ENCODE assay signal across 1 cellular context in the genomic region with DNA sequence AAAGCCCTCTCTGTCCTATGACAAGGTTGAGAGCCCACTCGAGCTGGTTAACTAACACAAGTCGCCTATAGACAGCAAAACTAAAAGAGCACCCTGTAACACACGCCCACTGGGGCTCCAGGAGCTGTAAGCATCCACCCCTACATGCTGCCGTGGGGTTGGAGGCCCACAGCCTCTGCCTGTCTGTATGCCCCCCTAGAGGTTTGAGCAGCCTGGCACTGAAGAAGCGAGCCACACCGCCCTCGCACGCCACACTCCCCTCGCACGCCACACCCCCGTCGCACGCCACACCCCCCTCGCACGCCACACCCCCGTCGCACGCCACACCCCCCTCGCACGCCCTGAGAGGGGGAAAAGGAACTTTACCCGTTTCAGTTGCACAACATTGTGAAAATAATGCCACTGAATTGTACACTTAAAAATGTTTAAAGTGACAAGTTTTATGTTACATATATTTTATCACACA.
A peak's percentile ranks its signal among the peaks of the same experiment; 100 is the strongest.
TF ChIP-seq lines count a peak whose summit lies in the region.

No MANE protein-coding gene starts in this region.

TF ChIP-seq in HepG2, 621 proteins besides CTCF, POLR2A, EP300 and RAD21 (continues in another document):
- TF ChIP-seq ZNF530 (CRISPR knock-in tag; IDR thresholded peaks at IDR 0.05; ENCODE audit: low read depth) (no peak), ZNF839 (CRISPR knock-in tag; IDR thresholded peaks at IDR 0.05; ENCODE audit: borderline replicate concordance) (no peak), MTF2 (CRISPR knock-in tag; IDR thresholded peaks at IDR 0.05; ENCODE audit: borderline replicate concordance) (0 out of 2 replicates have a peak, but pooled peaks have one; percentile 45), ZNF207 (IDR thresholded peaks at IDR 0.05; ENCODE audit: borderline replicate concordance) (no peak), SRSF1 (optimal IDR thresholded peaks at IDR 0.05; ENCODE audit: low read depth, low read length) (no peak), RBAK (CRISPR knock-in tag; IDR thresholded peaks at IDR 0.05) (no peak), CEBPG (CRISPR knock-in tag; IDR thresholded peaks at IDR 0.05) (peak; percentile 85), KDM2A (CRISPR knock-in tag; IDR thresholded peaks at IDR 0.05; ENCODE audit: borderline replicate concordance, low read depth) (no peak), BHLHE40 (IDR thresholded peaks at IDR 0.05; ENCODE audit: low read length) (0 out of 2 replicates have a peak, but pooled peaks have one; percentile 9), ZNF296 (CRISPR knock-in tag; conservative IDR thresholded peaks at IDR 0.05) (no peak), GATAD2A (CRISPR knock-in tag; IDR thresholded peaks at IDR 0.05) (peak; percentile 17; the same call in 1 of the 2 replicates), RXRA (CRISPR knock-in tag; IDR thresholded peaks at IDR 0.05) (no peak), TOPORS (CRISPR knock-in tag; IDR thresholded peaks at IDR 0.05) (no peak), ZBTB3 (CRISPR knock-in tag; IDR thresholded peaks at IDR 0.05; ENCODE audit: borderline replicate concordance, low read depth) (no peak), ZNF460 (CRISPR knock-in tag; IDR thresholded peaks at IDR 0.05; ENCODE audit: borderline replicate concordance) (no peak), ZBTB38 (CRISPR knock-in tag; IDR thresholded peaks at IDR 0.05) (peak; percentile 22; the same call in 1 of the 2 replicates), KAT8 (CRISPR knock-in tag; IDR thresholded peaks at IDR 0.05) (no peak), ZNF263 (CRISPR knock-in tag; IDR thresholded peaks at IDR 0.05) (no peak), IKZF1 (IDR thresholded peaks at IDR 0.05) (no peak), MZF1 (CRISPR knock-in tag; IDR thresholded peaks at IDR 0.05; ENCODE audit: borderline replicate concordance) (no peak), RNF2 (conservative IDR thresholded peaks at IDR 0.05; ENCODE audit: low read depth) (no peak), NFKB2 (CRISPR knock-in tag; IDR thresholded peaks at IDR 0.05; ENCODE audit: borderline replicate concordance) (no peak), DMAP1 (CRISPR knock-in tag; IDR thresholded peaks at IDR 0.05) (no peak), ZNF713 (CRISPR knock-in tag; IDR thresholded peaks at IDR 0.05) (no peak)
- TF ChIP-seq, protein P1, sequence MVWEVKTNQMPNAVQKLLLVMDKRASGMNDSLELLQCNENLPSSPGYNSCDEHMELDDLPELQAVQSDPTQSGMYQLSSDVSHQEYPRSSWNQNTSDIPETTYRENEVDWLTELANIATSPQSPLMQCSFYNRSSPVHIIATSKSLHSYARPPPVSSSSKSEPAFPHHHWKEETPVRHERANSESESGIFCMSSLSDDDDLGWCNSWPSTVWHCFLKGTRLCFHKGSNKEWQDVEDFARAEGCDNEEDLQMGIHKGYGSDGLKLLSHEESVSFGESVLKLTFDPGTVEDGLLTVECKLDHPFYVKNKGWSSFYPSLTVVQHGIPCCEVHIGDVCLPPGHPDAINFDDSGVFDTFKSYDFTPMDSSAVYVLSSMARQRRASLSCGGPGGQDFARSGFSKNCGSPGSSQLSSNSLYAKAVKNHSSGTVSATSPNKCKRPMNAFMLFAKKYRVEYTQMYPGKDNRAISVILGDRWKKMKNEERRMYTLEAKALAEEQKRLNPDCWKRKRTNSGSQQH (CRISPR knock-in tag; IDR thresholded peaks at IDR 0.05; ENCODE audit: low read depth): no peak
- TF ChIP-seq, protein P2, sequence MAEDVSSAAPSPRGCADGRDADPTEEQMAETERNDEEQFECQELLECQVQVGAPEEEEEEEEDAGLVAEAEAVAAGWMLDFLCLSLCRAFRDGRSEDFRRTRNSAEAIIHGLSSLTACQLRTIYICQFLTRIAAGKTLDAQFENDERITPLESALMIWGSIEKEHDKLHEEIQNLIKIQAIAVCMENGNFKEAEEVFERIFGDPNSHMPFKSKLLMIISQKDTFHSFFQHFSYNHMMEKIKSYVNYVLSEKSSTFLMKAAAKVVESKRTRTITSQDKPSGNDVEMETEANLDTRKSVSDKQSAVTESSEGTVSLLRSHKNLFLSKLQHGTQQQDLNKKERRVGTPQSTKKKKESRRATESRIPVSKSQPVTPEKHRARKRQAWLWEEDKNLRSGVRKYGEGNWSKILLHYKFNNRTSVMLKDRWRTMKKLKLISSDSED (CRISPR knock-in tag; IDR thresholded peaks at IDR 0.05): no peak
- TF ChIP-seq, protein P3, sequence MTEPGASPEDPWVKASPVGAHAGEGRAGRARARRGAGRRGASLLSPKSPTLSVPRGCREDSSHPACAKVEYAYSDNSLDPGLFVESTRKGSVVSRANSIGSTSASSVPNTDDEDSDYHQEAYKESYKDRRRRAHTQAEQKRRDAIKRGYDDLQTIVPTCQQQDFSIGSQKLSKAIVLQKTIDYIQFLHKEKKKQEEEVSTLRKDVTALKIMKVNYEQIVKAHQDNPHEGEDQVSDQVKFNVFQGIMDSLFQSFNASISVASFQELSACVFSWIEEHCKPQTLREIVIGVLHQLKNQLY (CRISPR knock-in tag; IDR thresholded peaks at IDR 0.05): no peak
- TF ChIP-seq, protein P4, sequence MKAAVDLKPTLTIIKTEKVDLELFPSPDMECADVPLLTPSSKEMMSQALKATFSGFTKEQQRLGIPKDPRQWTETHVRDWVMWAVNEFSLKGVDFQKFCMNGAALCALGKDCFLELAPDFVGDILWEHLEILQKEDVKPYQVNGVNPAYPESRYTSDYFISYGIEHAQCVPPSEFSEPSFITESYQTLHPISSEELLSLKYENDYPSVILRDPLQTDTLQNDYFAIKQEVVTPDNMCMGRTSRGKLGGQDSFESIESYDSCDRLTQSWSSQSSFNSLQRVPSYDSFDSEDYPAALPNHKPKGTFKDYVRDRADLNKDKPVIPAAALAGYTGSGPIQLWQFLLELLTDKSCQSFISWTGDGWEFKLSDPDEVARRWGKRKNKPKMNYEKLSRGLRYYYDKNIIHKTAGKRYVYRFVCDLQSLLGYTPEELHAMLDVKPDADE (CRISPR knock-in tag; IDR thresholded peaks at IDR 0.05): no peak
- TF ChIP-seq, protein P5, sequence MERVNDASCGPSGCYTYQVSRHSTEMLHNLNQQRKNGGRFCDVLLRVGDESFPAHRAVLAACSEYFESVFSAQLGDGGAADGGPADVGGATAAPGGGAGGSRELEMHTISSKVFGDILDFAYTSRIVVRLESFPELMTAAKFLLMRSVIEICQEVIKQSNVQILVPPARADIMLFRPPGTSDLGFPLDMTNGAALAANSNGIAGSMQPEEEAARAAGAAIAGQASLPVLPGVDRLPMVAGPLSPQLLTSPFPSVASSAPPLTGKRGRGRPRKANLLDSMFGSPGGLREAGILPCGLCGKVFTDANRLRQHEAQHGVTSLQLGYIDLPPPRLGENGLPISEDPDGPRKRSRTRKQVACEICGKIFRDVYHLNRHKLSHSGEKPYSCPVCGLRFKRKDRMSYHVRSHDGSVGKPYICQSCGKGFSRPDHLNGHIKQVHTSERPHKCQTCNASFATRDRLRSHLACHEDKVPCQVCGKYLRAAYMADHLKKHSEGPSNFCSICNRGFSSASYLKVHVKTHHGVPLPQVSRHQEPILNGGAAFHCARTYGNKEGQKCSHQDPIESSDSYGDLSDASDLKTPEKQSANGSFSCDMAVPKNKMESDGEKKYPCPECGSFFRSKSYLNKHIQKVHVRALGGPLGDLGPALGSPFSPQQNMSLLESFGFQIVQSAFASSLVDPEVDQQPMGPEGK (CRISPR knock-in tag; IDR thresholded peaks at IDR 0.05): peak; percentile 57; the same call in 1 of the 2 replicates
- TF ChIP-seq, protein P6, sequence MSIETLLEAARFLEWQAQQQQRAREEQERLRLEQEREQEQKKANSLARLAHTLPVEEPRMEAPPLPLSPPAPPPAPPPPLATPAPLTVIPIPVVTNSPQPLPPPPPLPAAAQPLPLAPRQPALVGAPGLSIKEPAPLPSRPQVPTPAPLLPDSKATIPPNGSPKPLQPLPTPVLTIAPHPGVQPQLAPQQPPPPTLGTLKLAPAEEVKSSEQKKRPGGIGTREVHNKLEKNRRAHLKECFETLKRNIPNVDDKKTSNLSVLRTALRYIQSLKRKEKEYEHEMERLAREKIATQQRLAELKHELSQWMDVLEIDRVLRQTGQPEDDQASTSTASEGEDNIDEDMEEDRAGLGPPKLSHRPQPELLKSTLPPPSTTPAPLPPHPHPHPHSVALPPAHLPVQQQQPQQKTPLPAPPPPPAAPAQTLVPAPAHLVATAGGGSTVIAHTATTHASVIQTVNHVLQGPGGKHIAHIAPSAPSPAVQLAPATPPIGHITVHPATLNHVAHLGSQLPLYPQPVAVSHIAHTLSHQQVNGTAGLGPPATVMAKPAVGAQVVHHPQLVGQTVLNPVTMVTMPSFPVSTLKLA (IDR thresholded peaks at IDR 0.05): peak; percentile 56
- TF ChIP-seq, protein P7, sequence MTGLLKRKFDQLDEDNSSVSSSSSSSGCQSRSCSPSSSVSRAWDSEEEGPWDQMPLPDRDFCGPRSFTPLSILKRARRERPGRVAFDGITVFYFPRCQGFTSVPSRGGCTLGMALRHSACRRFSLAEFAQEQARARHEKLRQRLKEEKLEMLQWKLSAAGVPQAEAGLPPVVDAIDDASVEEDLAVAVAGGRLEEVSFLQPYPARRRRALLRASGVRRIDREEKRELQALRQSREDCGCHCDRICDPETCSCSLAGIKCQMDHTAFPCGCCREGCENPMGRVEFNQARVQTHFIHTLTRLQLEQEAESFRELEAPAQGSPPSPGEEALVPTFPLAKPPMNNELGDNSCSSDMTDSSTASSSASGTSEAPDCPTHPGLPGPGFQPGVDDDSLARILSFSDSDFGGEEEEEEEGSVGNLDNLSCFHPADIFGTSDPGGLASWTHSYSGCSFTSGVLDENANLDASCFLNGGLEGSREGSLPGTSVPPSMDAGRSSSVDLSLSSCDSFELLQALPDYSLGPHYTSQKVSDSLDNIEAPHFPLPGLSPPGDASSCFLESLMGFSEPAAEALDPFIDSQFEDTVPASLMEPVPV (CRISPR knock-in tag; IDR thresholded peaks at IDR 0.05): no peak
- TF ChIP-seq, protein P8, sequence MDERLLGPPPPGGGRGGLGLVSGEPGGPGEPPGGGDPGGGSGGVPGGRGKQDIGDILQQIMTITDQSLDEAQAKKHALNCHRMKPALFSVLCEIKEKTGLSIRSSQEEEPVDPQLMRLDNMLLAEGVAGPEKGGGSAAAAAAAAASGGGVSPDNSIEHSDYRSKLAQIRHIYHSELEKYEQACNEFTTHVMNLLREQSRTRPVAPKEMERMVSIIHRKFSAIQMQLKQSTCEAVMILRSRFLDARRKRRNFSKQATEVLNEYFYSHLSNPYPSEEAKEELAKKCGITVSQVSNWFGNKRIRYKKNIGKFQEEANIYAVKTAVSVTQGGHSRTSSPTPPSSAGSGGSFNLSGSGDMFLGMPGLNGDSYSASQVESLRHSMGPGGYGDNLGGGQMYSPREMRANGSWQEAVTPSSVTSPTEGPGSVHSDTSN (CRISPR knock-in tag; IDR thresholded peaks at IDR 0.05): no peak
- TF ChIP-seq, protein P9, sequence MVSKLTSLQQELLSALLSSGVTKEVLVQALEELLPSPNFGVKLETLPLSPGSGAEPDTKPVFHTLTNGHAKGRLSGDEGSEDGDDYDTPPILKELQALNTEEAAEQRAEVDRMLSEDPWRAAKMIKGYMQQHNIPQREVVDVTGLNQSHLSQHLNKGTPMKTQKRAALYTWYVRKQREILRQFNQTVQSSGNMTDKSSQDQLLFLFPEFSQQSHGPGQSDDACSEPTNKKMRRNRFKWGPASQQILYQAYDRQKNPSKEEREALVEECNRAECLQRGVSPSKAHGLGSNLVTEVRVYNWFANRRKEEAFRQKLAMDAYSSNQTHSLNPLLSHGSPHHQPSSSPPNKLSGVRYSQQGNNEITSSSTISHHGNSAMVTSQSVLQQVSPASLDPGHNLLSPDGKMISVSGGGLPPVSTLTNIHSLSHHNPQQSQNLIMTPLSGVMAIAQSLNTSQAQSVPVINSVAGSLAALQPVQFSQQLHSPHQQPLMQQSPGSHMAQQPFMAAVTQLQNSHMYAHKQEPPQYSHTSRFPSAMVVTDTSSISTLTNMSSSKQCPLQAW (CRISPR knock-in tag; IDR thresholded peaks at IDR 0.05): no peak
- TF ChIP-seq, protein P10, sequence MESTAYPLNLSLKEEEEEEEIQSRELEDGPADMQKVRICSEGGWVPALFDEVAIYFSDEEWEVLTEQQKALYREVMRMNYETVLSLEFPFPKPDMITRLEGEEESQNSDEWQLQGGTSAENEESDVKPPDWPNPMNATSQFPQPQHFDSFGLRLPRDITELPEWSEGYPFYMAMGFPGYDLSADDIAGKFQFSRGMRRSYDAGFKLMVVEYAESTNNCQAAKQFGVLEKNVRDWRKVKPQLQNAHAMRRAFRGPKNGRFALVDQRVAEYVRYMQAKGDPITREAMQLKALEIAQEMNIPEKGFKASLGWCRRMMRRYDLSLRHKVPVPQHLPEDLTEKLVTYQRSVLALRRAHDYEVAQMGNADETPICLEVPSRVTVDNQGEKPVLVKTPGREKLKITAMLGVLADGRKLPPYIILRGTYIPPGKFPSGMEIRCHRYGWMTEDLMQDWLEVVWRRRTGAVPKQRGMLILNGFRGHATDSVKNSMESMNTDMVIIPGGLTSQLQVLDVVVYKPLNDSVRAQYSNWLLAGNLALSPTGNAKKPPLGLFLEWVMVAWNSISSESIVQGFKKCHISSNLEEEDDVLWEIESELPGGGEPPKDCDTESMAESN (CRISPR knock-in tag; conservative IDR thresholded peaks at IDR 0.05): no peak
- TF ChIP-seq, protein P11, sequence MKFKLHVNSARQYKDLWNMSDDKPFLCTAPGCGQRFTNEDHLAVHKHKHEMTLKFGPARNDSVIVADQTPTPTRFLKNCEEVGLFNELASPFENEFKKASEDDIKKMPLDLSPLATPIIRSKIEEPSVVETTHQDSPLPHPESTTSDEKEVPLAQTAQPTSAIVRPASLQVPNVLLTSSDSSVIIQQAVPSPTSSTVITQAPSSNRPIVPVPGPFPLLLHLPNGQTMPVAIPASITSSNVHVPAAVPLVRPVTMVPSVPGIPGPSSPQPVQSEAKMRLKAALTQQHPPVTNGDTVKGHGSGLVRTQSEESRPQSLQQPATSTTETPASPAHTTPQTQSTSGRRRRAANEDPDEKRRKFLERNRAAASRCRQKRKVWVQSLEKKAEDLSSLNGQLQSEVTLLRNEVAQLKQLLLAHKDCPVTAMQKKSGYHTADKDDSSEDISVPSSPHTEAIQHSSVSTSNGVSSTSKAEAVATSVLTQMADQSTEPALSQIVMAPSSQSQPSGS (CRISPR knock-in tag; IDR thresholded peaks at IDR 0.05): 0 out of 2 replicates have a peak, but pooled peaks have one; percentile 26
- TF ChIP-seq, protein P12, sequence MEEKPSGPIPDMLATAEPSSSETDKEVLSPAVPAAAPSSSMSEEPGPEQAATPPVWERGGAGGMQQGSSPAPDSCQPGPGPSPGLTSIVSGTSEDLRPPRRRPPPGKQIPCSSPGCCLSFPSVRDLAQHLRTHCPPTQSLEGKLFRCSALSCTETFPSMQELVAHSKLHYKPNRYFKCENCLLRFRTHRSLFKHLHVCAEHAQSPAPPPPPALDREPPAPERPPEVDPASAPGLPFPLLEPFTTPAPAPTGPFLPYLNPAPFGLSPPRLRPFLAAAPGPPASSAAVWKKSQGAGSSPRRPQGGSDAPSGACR (CRISPR knock-in tag; IDR thresholded peaks at IDR 0.05): no peak
- TF ChIP-seq, protein P13, sequence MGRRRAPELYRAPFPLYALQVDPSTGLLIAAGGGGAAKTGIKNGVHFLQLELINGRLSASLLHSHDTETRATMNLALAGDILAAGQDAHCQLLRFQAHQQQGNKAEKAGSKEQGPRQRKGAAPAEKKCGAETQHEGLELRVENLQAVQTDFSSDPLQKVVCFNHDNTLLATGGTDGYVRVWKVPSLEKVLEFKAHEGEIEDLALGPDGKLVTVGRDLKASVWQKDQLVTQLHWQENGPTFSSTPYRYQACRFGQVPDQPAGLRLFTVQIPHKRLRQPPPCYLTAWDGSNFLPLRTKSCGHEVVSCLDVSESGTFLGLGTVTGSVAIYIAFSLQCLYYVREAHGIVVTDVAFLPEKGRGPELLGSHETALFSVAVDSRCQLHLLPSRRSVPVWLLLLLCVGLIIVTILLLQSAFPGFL (CRISPR knock-in tag; IDR thresholded peaks at IDR 0.05): no peak
